ENCODE assay signal across 21 cellular contexts in the genomic region with DNA sequence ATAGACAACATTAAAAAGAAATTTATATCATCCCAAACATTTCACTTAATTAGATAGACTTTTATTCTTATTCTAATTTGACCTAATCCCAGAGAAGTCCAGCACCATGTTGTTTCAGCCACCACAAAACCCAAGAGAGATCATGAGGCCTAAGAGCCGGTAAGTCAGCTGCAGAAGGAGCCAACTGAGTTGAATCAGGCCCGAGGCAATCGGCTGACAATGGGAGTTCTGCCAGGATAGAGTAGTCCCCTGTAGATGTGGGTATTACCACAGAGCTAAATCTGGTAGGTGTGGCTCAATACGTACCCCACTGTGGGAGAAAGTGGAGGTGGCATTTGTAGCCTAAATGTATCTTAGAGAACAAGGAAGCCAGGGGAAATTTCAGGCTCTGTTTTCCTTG.
"Had no signal": no experiment of that assay in that cellular context is flagged by ENCODE, and none has a peak within 500 bp of the region (broad histone marks: within the 10 kb centered on the region; RNA-seq: fewer than 3 reads in every experiment).

No MANE protein-coding gene starts in this region.

- DNase-seq: hypothalamus; immature natural killer cell; kidney; left colon; left lung; midbrain; mucosa of descending colon; naive thymus-derived CD8-positive, alpha-beta T cell; nucleus accumbens; pancreas; posterior cingulate gyrus; retina; right lobe of liver; stimulated activated CD4-positive, alpha-beta T cell treated with anti-CD3 and anti-CD28 coated beads, Interleukin-12 subunit alpha, Interleukin-12 subunit beta, amount 100 ng/mL, for 4 hours; stimulated activated CD4-positive, alpha-beta T cell treated with anti-CD3 and anti-CD28 coated beads, Interleukin-15, amount 100 ng/mL, for 24 hours; stimulated activated CD4-positive, alpha-beta T cell treated with anti-CD3 and anti-CD28 coated beads, Interleukin-2, amount 100 ng/mL, for 24 hours; stimulated activated CD4-positive, alpha-beta T cell treated with anti-CD3 and anti-CD28 coated beads, Interleukin-4, amount 100 ng/mL, for 1 hour; stimulated activated naive B cell treated with anti-CD40 and anti-IgM and Interleukin-4, amounts not matched to agents 10 μg/mL and 1 μg/mL and 100 μg/mL, for 72 hours; stimulated activated naive CD8-positive, alpha-beta T cell treated with anti-CD3 and anti-CD28 coated beads, Interleukin-15, Interleukin-2, amounts not matched to agents 100 U/mL and 50 U/mL, for 24 hours; stomach; uterus had no signal

- ATAC-seq: left colon; left lung; mucosa of descending colon; naive thymus-derived CD8-positive, alpha-beta T cell; pancreas; right lobe of liver; stimulated activated naive B cell treated with anti-CD40 and anti-IgM and Interleukin-4, amounts not matched to agents 10 μg/mL and 1 μg/mL and 100 μg/mL, for 72 hours; stimulated activated naive CD8-positive, alpha-beta T cell treated with anti-CD3 and anti-CD28 coated beads, Interleukin-15, Interleukin-2, amounts not matched to agents 100 U/mL and 50 U/mL, for 24 hours had no signal
